Comparison of ENCODE assay signal across 23 cellular contexts in the genomic region with DNA sequence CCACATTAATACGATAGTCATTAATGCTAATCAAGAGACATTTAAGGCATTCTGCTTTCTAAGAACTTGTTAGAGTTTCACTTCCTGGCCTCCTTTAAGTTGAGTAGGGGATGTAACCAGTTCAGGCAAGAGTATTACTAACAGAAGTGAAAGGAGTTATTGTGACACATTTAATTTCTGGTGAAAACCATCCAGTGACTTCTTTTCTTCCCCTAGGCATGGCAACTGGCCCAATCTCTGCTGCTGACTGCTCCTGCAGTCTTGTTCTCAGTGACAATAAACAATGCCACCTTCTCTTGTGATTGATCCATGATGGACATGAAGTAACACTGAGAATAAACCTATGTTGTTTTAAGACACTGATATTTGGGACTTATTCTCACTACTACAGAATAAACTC.
DNase-seq lines count a peak whose midpoint lies in the region; ATAC-seq, FAIRE-seq and TF ChIP-seq lines count a peak whose summit lies in the region.
"Had no signal": no experiment of that assay in that cellular context is flagged by ENCODE, and none has a peak within 500 bp of the region (broad histone marks: within the 10 kb centered on the region; RNA-seq: fewer than 3 reads in every experiment).

No MANE protein-coding gene starts in this region.

- H3K9ac ChIP-seq in mammary epithelial cell (ENCODE audit: insufficient read depth, low read length) (no peak overlapping the region), H1 (replicated peaks in 1 of 4; ENCODE audit: extremely low read depth in 1 of 4, low read depth in 3 of 4, low read length in 3 of 4) (no peak overlapping the region)
- H3K9ac ChIP-seq: BLaER1 treated with 17β-estradiol and CSF1 and Interleukin-3, amounts not matched to agents 10 nM and 100 nM had no signal

- no peak overlapping the region for H3K27ac ChIP-seq in mammary epithelial cell (ENCODE audit: insufficient read depth, low read depth, low read length)
- H3K27ac ChIP-seq in H1 (ENCODE audit: low read depth, low read length), result no peak overlapping the region
- H3K27ac ChIP-seq: HL-60 had no signal

- H3K18ac ChIP-seq in H1 (ENCODE audit: extremely low read depth, low read length), result no peak overlapping the region

- no peak for TF ChIP-seq CTCF in mammary epithelial cell (conservative IDR thresholded peaks at IDR 0.05 in 1 of 2, IDR thresholded peaks at IDR 0.05 in 1 of 2; ENCODE audit: extremely low read depth in 1 of 2, insufficient read depth in 1 of 2, low read depth in 1 of 2, low read length in 2 of 2)
- TF ChIP-seq CTCF in MCF 10A (IDR thresholded peaks at IDR 0.05; ENCODE audit: unreplicated experiment), result no peak
- TF ChIP-seq CTCF in H1 (IDR thresholded peaks at IDR 0.05; ENCODE audit: control extremely low read depth in 1 of 3, insufficient read depth in 1 of 3, low read depth in 1 of 3, low read length in 3 of 3), result no peak

- H3K4me1 ChIP-seq in mammary epithelial cell (ENCODE audit: insufficient read depth, low read length), result no peaks in the 10 kb centered on the region
- H3K4me1 ChIP-seq in H1 (replicated peaks in 1 of 4; ENCODE audit: control insufficient read depth in 3 of 4, insufficient read depth in 4 of 4, low read length in 3 of 4), result no peaks in the 10 kb centered on the region

- 15% methylated on average over 1 of the region's 1 CpG for WGBS in mammary epithelial cell (ENCODE audit: low coverage, missing lambda C conversion rate)
- 95% methylated on average over 1 of the region's 1 CpG; no CpG with 5 or more reads in 1 of the 2 experiments for WGBS in H1 (ENCODE audit: extremely low coverage in 1 of 2, insufficient coverage in 1 of 2, insufficient read length in 1 of 2, insufficient replicate concordance in 2 of 2, low coverage in 1 of 2, low lambda C conversion rate in 2 of 2, missing lambda C conversion rate in 1 of 2), 2 experiments

- no peaks in the 10 kb centered on the region for H3K9me3 ChIP-seq in mammary epithelial cell (replicated peaks; ENCODE audit: insufficient read depth, low read length)
- H3K9me3 ChIP-seq in H1 (ENCODE audit: insufficient read depth in 2 of 2, low read depth in 1 of 2, low read length in 1 of 2), result no peaks in the 10 kb centered on the region
- H3K9me3 ChIP-seq: BLaER1 treated with 17β-estradiol and CSF1 and Interleukin-3, amounts not matched to agents 10 nM and 100 nM had no signal

- H3K14ac ChIP-seq in H1 (ENCODE audit: insufficient read length), result no peak overlapping the region

- no peak overlapping the region for H2BK20ac ChIP-seq in H1 (ENCODE audit: low read length)

- H3K4me3 ChIP-seq in mammary epithelial cell (replicated peaks in 1 of 3; ENCODE audit: insufficient read depth in 1 of 3, low read depth in 2 of 3, low read length in 3 of 3) (no peak overlapping the region), H1 (ENCODE audit: extremely low read depth in 1 of 4, insufficient read depth in 2 of 4, low read depth in 3 of 4, low read length in 4 of 4) (no peak overlapping the region)
- H3K4me3 ChIP-seq: BLaER1 treated with 17β-estradiol and CSF1 and Interleukin-3, amounts not matched to agents 10 nM and 100 nM; GM12878; GM23338 had no signal

- no peaks in the 10 kb centered on the region for H3K36me3 ChIP-seq in mammary epithelial cell (ENCODE audit: insufficient read depth, low read length)
- no peaks in the 10 kb centered on the region for H3K36me3 ChIP-seq in H1 (ENCODE audit: control insufficient read depth in 2 of 4, insufficient read depth in 4 of 4, low read length in 3 of 4)
- H3K36me3 ChIP-seq: BLaER1 treated with 17β-estradiol and CSF1 and Interleukin-3, amounts not matched to agents 10 nM and 100 nM had no signal

- intact Hi-C loops in mammary epithelial cell (cut with micrococcal nuclease) (no loop called here), MCF 10A (cut with micrococcal nuclease) (no loop called here)

- no peaks in the 10 kb centered on the region for H4K20me1 ChIP-seq in mammary epithelial cell (ENCODE audit: insufficient read depth, low read length)
- no peaks in the 10 kb centered on the region for H4K20me1 ChIP-seq in H1 (replicated peaks in 1 of 2; ENCODE audit: control insufficient read depth in 1 of 2, insufficient read depth in 2 of 2, low read length in 2 of 2)
- H4K20me1 ChIP-seq: BLaER1 treated with 17β-estradiol and CSF1 and Interleukin-3, amounts not matched to agents 10 nM and 100 nM had no signal

- in situ Hi-C loops in mammary epithelial cell (cut with MboI; ENCODE audit: low sequenced_read_pairs in 2 of 2), result no loop called here

- no peaks in the 10 kb centered on the region for H3K79me1 ChIP-seq in H1 (ENCODE audit: low read depth, low read length)

- FAIRE-seq in H1 (lab: Jason Lieb, UNC), result no peak
- FAIRE-seq: GM12878, GM19239, HepG2 had no signal

- peaks cover 27% of the 10 kb centered on the region for H3K27me3 Mint-ChIP-seq in MCF 10A (ENCODE audit: insufficient read depth, unreplicated experiment)
- H3K27me3 Mint-ChIP-seq: B cell, IgD-negative memory B cell had no signal

- no peak overlapping the region for H4K5ac ChIP-seq in H1 (ENCODE audit: insufficient read length, low read depth, low read length)

- H3K27me3 ChIP-seq in mammary epithelial cell (ENCODE audit: insufficient read depth, low read length), result no peaks in the 10 kb centered on the region
- no peaks in the 10 kb centered on the region for H3K27me3 ChIP-seq in H1 (replicated peaks in 1 of 4; ENCODE audit: control insufficient read depth in 3 of 4, extremely low read depth in 1 of 4, insufficient read depth in 3 of 4, low read length in 3 of 4)
- H3K27me3 ChIP-seq: BLaER1 treated with 17β-estradiol and CSF1 and Interleukin-3, amounts not matched to agents 10 nM and 100 nM had no signal

- H2BK5ac ChIP-seq in H1 (ENCODE audit: low read depth, low read length), result no peak overlapping the region

- BruUV-seq in mammary epithelial cell (replicated peaks; lab: Mats Ljungman, UMichigan), result no TSS peak
- no TSS peak for BruUV-seq in MCF 10A (replicated peaks; lab: Mats Ljungman, UMichigan)

- H2BK15ac ChIP-seq in H1 (ENCODE audit: low read length), result no peak overlapping the region

- no peak overlapping the region for H4K8ac ChIP-seq in H1 (ENCODE audit: extremely low read depth, insufficient read depth, low read length)

- no peak for ATAC-seq in GM21737 (IDR thresholded peaks at IDR 0.05; ENCODE audit: unreplicated experiment)
- ATAC-seq: CD8-positive, alpha-beta T cell; GM12878; GM23338; HCT116; HepG2 had no signal

- dilution Hi-C loops in mammary epithelial cell (cut with HindIII; ENCODE audit: low sequenced_read_pairs), result no loop called here

- H3K4me1 Mint-ChIP-seq in MCF 10A (ENCODE audit: insufficient read depth, unreplicated experiment), result no peaks in the 10 kb centered on the region
- H3K4me1 Mint-ChIP-seq: B cell, GM23338 had no signal

- H2BK12ac ChIP-seq in H1 (ENCODE audit: low read depth, low read length), result no peak overlapping the region

- no peak overlapping the region for H2BK120ac ChIP-seq in H1 (replicated peaks; ENCODE audit: low read depth, low read length)

- H3K56ac ChIP-seq in H1 (replicated peaks; ENCODE audit: insufficient read length, low read depth, low read length), result no peak overlapping the region

- no peak for TF ChIP-seq EP300 in H1 (IDR thresholded peaks at IDR 0.05; ENCODE audit: borderline replicate concordance in 1 of 2, low read depth in 2 of 2, low read length in 2 of 2)

- DNase-seq in mammary epithelial cell (peak; percentile 8), MCF 10A (ENCODE audit: unreplicated experiment) (no peak), MV-4-11 (lab: John Stamatoyannopoulos, UW) (peak; percentile 23), H1 (ENCODE audit: low read depth in 1 of 2, low spot score in 2 of 2) (no peak), T-helper 9 cell (no peak)
- DNase-seq: CD8-positive, alpha-beta T cell; COR-L47; DMS 273 treated with DMSO at 0.1 percent for 48 hours; DMS53; DND-41; EL; H7; HFFc6 had no signal

- H3K27ac Mint-ChIP-seq in MCF 10A (ENCODE audit: low read depth, unreplicated experiment), result no peak overlapping the region
- H3K27ac Mint-ChIP-seq: B cell; CD8-positive, alpha-beta T cell; GM23338; HFFc6; IgD-negative memory B cell had no signal

- no peaks in the 10 kb centered on the region for H3K9me3 Mint-ChIP-seq in MCF 10A (ENCODE audit: unreplicated experiment)
- H3K9me3 Mint-ChIP-seq: GM23338 had no signal

- CTCF ChIA-PET in mammary epithelial cell (lab: Charles Lee; ENCODE audit: low non-redundant PET) (no interaction called here), MCF 10A (lab: Yijun Ruan, JAX) (no interaction called here), H1 (lab: Charles Lee; ENCODE audit: partially characterized antibody) (no interaction called here)

- no peaks in the 10 kb centered on the region for H3K23me2 ChIP-seq in H1 (ENCODE audit: low read depth, low read length)

- POLR2A ChIA-PET in MCF 10A (lab: Yijun Ruan, JAX) (no interaction called here), H1 (lab: Charles Lee; ENCODE audit: partially characterized antibody) (no interaction called here)

- H3K36me3 Mint-ChIP-seq in MCF 10A (ENCODE audit: insufficient read depth, unreplicated experiment), result no peaks in the 10 kb centered on the region
- H3K36me3 Mint-ChIP-seq: CD8-positive, alpha-beta T cell had no signal

- H3K23ac ChIP-seq in H1 (ENCODE audit: insufficient read length), result no peak overlapping the region

- H3K79me2 ChIP-seq in mammary epithelial cell (ENCODE audit: insufficient read depth, low read length), result no peaks in the 10 kb centered on the region
- H3K79me2 ChIP-seq in H1 (ENCODE audit: control insufficient read depth in 1 of 2, insufficient read depth in 2 of 2, low read length in 2 of 2), result no peaks in the 10 kb centered on the region

- no peak overlapping the region for H2AK5ac ChIP-seq in H1 (ENCODE audit: low read depth, low read length)

- H3K4ac ChIP-seq in H1 (replicated peaks; ENCODE audit: insufficient read length, low read depth, low read length), result no peak overlapping the region

- H3K4me2 ChIP-seq in mammary epithelial cell (ENCODE audit: insufficient read depth, low read depth, low read length) (no peak overlapping the region), H1 (ENCODE audit: insufficient read depth in 1 of 2, low read depth in 2 of 2, low read length in 2 of 2) (no peak overlapping the region)
- H3K4me2 ChIP-seq: GM23338 had no signal

- H2AFZ ChIP-seq in mammary epithelial cell (ENCODE audit: low read depth, low read length) (no peak overlapping the region), H1 (ENCODE audit: low read length) (peak overlapping the region; percentile 51; the same call in 1 of the 2 replicates)
- H2AFZ ChIP-seq: GM23338 had no signal

- TF ChIP-seq POLR2A in H1 (IDR thresholded peaks at IDR 0.05; ENCODE audit: control extremely low read depth in 1 of 2, low read depth in 2 of 2, low read length in 2 of 2), result no peak

- H3K4me3 Mint-ChIP-seq in MCF 10A (ENCODE audit: unreplicated experiment), result no peak overlapping the region
- H3K4me3 Mint-ChIP-seq: B cell; CD8-positive, alpha-beta T cell; GM23338; HFFc6; IgD-negative memory B cell had no signal

- TF ChIP-seq RAD21 in H1 (IDR thresholded peaks at IDR 0.05 in 1 of 2, conservative IDR thresholded peaks at IDR 0.05 in 1 of 2; ENCODE audit: low read depth in 2 of 2, low read length in 2 of 2), result no peak

- H4K91ac ChIP-seq in H1 (replicated peaks; ENCODE audit: insufficient read length, low read length), result no peak overlapping the region

TF ChIP-seq in H1, 55 proteins besides CTCF, POLR2A, EP300 and RAD21 (continues in another document):
- no peak for TF ChIP-seq NRF1 (IDR thresholded peaks at IDR 0.05; ENCODE audit: low read depth, low read length)
- no peak for TF ChIP-seq SRF (IDR thresholded peaks at IDR 0.05; ENCODE audit: low read depth, low read length)
- TF ChIP-seq BRCA1 (IDR thresholded peaks at IDR 0.05; ENCODE audit: low read depth, low read length), result no peak

Comparison
In these comparisons a context has a peak if more than half of its experiments do, and no peak if none do; other contexts are left out.
1. DNase-seq: peak in mammary epithelial cell (single experiment) and MV-4-11 (single experiment); none in MCF 10A (single experiment), H1 (0 of 2) and T-helper 9 cell (single experiment).